In the genomic region with DNA sequence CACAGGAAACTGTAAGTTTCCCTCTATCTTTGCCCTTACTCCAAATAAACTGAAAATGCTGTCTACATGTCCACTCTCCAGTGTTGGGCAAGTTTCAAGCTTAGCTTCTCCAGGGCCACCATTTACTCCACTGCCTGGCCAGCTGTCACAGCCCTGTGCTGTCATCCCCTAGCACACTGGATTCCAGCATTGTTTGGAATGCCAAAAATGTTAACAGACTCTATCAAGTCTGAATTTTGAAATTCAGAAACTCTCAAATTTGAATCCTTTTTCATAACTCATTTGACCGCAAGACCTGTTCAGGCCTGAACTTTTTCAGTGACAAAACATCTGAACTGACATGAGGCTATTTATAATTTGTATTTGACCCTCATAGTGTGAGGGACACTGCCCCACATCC, we compare ENCODE assay signal across 28 cellular contexts. TPM values are rescaled to one million over a fixed set of nuclear protein-coding genes. Genes with fewer than 3 reads are reported as not detected.
"Had no signal": no experiment of that assay in that cellular context is flagged by ENCODE, and none has a peak within 500 bp of the region (broad histone marks: within the 10 kb centered on the region; RNA-seq: fewer than 3 reads in every experiment).

No MANE protein-coding gene starts in this region.

- H3K9me3 ChIP-seq: ascending aorta, breast epithelium, colonic mucosa, gastrocnemius medialis had no signal

- H3K27ac Mint-ChIP-seq: activated CD4-positive, alpha-beta memory T cell treated with anti-CD3 and anti-CD28 coated beads, Interleukin-2, amount 10 ng/mL, durations not matched to agents 7 days and 5 days; activated CD4-positive, alpha-beta T cell treated with anti-CD3 and anti-CD28 coated beads for 36 hours; activated CD4-positive, alpha-beta T cell treated with anti-CD3 and anti-CD28 coated beads, Interleukin-2, amount 10 ng/mL, durations not matched to agents 24 days and 14 days; activated naive CD4-positive, alpha-beta T cell treated with anti-CD3 and anti-CD28 coated beads, Interleukin-2, amount 10 ng/mL, durations not matched to agents 7 days and 5 days; activated naive CD4-positive, alpha-beta T cell treated with anti-CD3 and anti-CD28 coated beads, Interleukin-2, amount 50 U/mL, for 72 hours; activated naive CD8-positive, alpha-beta T cell treated with anti-CD3 and anti-CD28 coated beads, Interleukin-2, amount 10 ng/mL, durations not matched to agents 7 days and 5 days; activated T-cell treated with anti-CD3 and anti-CD28 coated beads, Interleukin-2, amount 50 U/mL, for 24 hours; activated T-cell treated with anti-CD3 and anti-CD28 coated beads, Interleukin-2, amount 50 U/mL, for 72 hours; brain had no signal

- H3K9me3 Mint-ChIP-seq: activated CD4-positive, alpha-beta memory T cell treated with anti-CD3 and anti-CD28 coated beads, Interleukin-2, amount 10 ng/mL, durations not matched to agents 7 days and 5 days; activated CD4-positive, alpha-beta T cell treated with anti-CD3 and anti-CD28 coated beads, Interleukin-2, amount 10 ng/mL, durations not matched to agents 24 days and 14 days; activated naive CD4-positive, alpha-beta T cell treated with anti-CD3 and anti-CD28 coated beads, Interleukin-2, amount 10 ng/mL, durations not matched to agents 7 days and 5 days; activated naive CD8-positive, alpha-beta T cell treated with anti-CD3 and anti-CD28 coated beads, Interleukin-2, amount 10 ng/mL, durations not matched to agents 7 days and 5 days; activated T-cell treated with anti-CD3 and anti-CD28 coated beads, Interleukin-2, amount 50 U/mL, for 24 hours had no signal

- H3K4me3 ChIP-seq: ascending aorta, breast epithelium, cardiac muscle cell, colonic mucosa, gastrocnemius medialis had no signal

- H3K4me3 Mint-ChIP-seq: activated CD4-positive, alpha-beta memory T cell treated with anti-CD3 and anti-CD28 coated beads, Interleukin-2, amount 10 ng/mL, durations not matched to agents 7 days and 5 days; activated CD4-positive, alpha-beta T cell treated with anti-CD3 and anti-CD28 coated beads for 36 hours; activated CD4-positive, alpha-beta T cell treated with anti-CD3 and anti-CD28 coated beads, Interleukin-2, amount 10 ng/mL, durations not matched to agents 24 days and 14 days; activated naive CD4-positive, alpha-beta T cell treated with anti-CD3 and anti-CD28 coated beads, Interleukin-2, amount 10 ng/mL, durations not matched to agents 7 days and 5 days; activated naive CD8-positive, alpha-beta T cell treated with anti-CD3 and anti-CD28 coated beads, Interleukin-2, amount 10 ng/mL, durations not matched to agents 7 days and 5 days; activated T-cell treated with anti-CD3 and anti-CD28 coated beads, Interleukin-2, amount 50 U/mL, for 24 hours; activated T-cell treated with anti-CD3 and anti-CD28 coated beads, Interleukin-2, amount 50 U/mL, for 72 hours had no signal

- H3K36me3 Mint-ChIP-seq: activated naive CD4-positive, alpha-beta T cell treated with anti-CD3 and anti-CD28 coated beads, Interleukin-2, amount 10 ng/mL, durations not matched to agents 7 days and 5 days; brain had no signal

- H3K36me3 ChIP-seq: ascending aorta, breast epithelium, cardiac muscle cell, colonic mucosa, gastrocnemius medialis had no signal

- H3K27me3 ChIP-seq: ascending aorta, breast epithelium, cardiac muscle cell, colonic mucosa, gastrocnemius medialis had no signal

- DNase-seq: activated CD4-positive, alpha-beta memory T cell treated with anti-CD3 and anti-CD28 coated beads, Interleukin-2, amount 10 ng/mL, durations not matched to agents 7 days and 5 days; activated CD4-positive, alpha-beta T cell treated with anti-CD3 and anti-CD28 coated beads for 36 hours; activated CD4-positive, alpha-beta T cell treated with anti-CD3 and anti-CD28 coated beads, Interleukin-2, amount 10 ng/mL, durations not matched to agents 24 days and 14 days; activated CD4-positive, CD25-positive, alpha-beta regulatory T cell; activated CD4-positive, CD25-positive, alpha-beta regulatory T cell treated with anti-CD3 and anti-CD28 coated beads, Interleukin-2, amount 50 U/mL, for 72 hours; activated CD8-positive, alpha-beta memory T cell treated with anti-CD3 and anti-CD28 coated beads, Interleukin-2, amount 50 U/mL, for 48 hours; activated gamma-delta T cell; activated naive CD4-positive, alpha-beta T cell; activated naive CD4-positive, alpha-beta T cell treated with anti-CD3 and anti-CD28 coated beads, Interleukin-2, amount 10 ng/mL, durations not matched to agents 7 days and 5 days; activated naive CD8-positive, alpha-beta T cell treated with anti-CD3 and anti-CD28 coated beads, Interleukin-2, amount 10 ng/mL, durations not matched to agents 7 days and 5 days; activated T-cell treated with anti-CD3 and anti-CD28 coated beads for 4 hours; activated T-cell treated with anti-CD3 and anti-CD28 coated beads, Interleukin-2, amount 50 U/mL, for 24 hours; activated T-cell treated with anti-CD3 and anti-CD28 coated beads, Interleukin-2, amount 50 U/mL, for 72 hours; central memory CD4-positive, alpha-beta T cell; cerebellar nuclear complex; colonic mucosa; effector CD8-positive, alpha-beta T cell; foreskin keratinocyte; gastrocnemius medialis; glutamatergic neuron; T-helper 2 cell had no signal

- H3K4me1 ChIP-seq: ascending aorta, breast epithelium, colonic mucosa had no signal

- H3K27ac ChIP-seq: ascending aorta, breast epithelium, cardiac muscle cell, colonic mucosa, foreskin keratinocyte, gastrocnemius medialis had no signal

- ATAC-seq: activated CD4-positive, alpha-beta T cell treated with anti-CD3 and anti-CD28 coated beads for 36 hours; activated naive CD4-positive, alpha-beta T cell treated with anti-CD3 and anti-CD28 coated beads, Interleukin-2, amount 50 U/mL, for 72 hours; activated T-cell treated with anti-CD3 and anti-CD28 coated beads, Interleukin-2, amount 50 U/mL, for 72 hours; esophagus mucosa; foreskin keratinocyte; gastrocnemius medialis had no signal

RNA-seq across cellular contexts. Expression of a gene that starts 5.2 kb away (rescaled TPM):
- total RNA-seq: activated CD4-positive, alpha-beta memory T cell treated with anti-CD3 and anti-CD28 coated beads, Interleukin-2, amount 10 ng/mL, durations not matched to agents 7 days and 5 days; activated CD4-positive, alpha-beta T cell treated with anti-CD3 and anti-CD28 coated beads for 36 hours; activated CD4-positive, alpha-beta T cell treated with anti-CD3 and anti-CD28 coated beads, Interleukin-2, amount 10 ng/mL, durations not matched to agents 24 days and 14 days; activated naive CD4-positive, alpha-beta T cell treated with anti-CD3 and anti-CD28 coated beads, Interleukin-2, amount 50 U/mL, for 72 hours; activated naive CD8-positive, alpha-beta T cell treated with anti-CD3 and anti-CD28 coated beads, Interleukin-2, amount 10 ng/mL, durations not matched to agents 7 days and 5 days; activated T-cell treated with anti-CD3 and anti-CD28 coated beads, Interleukin-2, amount 50 U/mL, for 72 hours; T-helper 1 cell treated with Interleukin-12 subunit alpha and Interleukin-12 subunit beta and Interleukin-4 antibody, amounts not matched to agents 30 ng/mL and 1 ng/mL, for 36 hours had no signal
